Comparison of ENCODE assay signal across 19 cellular contexts in the genomic region with DNA sequence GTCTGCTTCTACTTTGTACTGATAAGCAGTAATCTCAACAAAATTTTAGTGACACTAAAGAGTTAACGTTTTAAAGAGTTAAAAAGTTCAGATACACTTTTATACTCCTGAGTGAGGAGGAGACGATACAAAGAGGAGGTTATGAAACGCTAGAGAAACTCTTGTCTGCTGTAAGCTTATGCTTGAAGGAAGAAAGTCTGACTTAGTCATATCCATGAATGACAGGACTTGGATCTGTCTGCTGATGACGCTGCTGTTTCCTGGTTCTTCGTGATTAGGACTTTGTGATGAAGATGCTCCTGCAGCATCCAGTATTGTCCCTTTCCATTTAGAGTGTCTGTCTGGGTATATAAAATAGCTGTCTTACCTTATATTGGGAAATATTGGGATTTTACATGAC. TPM values are rescaled to one million over a fixed set of nuclear protein-coding genes. Genes with fewer than 3 reads are reported as not detected.
DNase-seq lines count a peak whose midpoint lies in the region; ATAC-seq and TF ChIP-seq lines count a peak whose summit lies in the region.
"Had no signal": no experiment of that assay in that cellular context is flagged by ENCODE, and none has a peak within 500 bp of the region (broad histone marks: within the 10 kb centered on the region; RNA-seq: fewer than 3 reads in every experiment).

No MANE protein-coding gene starts in this region.

- H3K9me3 ChIP-seq in KOPT-K1 (ENCODE audit: insufficient read depth, low read length, poor library complexity, severe bottlenecking): peaks cover 22% of the 10 kb centered on the region
- H3K9me3 ChIP-seq: gastrocnemius medialis had no signal

- in situ Hi-C loops in Caki2 (cut with HindIII; ENCODE audit: low pct_unique_long_range_greater_than_20kb, low sequenced_read_pairs): no loop called here

- peaks cover 54% of the 10 kb centered on the region for H3K4me1 Mint-ChIP-seq in memory B cell

- ATAC-seq in memory B cell (ENCODE audit: low read depth) (no peak), HG03175 (IDR thresholded peaks at IDR 0.05; ENCODE audit: unreplicated experiment) (no peak), HG02970 (IDR thresholded peaks at IDR 0.05; ENCODE audit: low FRiP score, unreplicated experiment) (no peak)
- ATAC-seq: HCT116, Right ventricle myocardium inferior had no signal

- peaks cover 50% of the 10 kb centered on the region for H3K36me3 Mint-ChIP-seq in memory B cell

- peak overlapping the region; percentile 94 for H3K27ac ChIP-seq in KOPT-K1 (ENCODE audit: low read depth, low read length, poor library complexity, severe bottlenecking)
- H3K27ac ChIP-seq: ascending aorta, gastrocnemius medialis had no signal

- H3K27ac Mint-ChIP-seq in memory B cell: peak overlapping the region; percentile 18
- H3K27ac Mint-ChIP-seq: IgD-negative memory B cell had no signal

- DNase-seq in Caki2 (ENCODE audit: low read depth) (peak; percentile 15), cardiac fibroblast (ENCODE audit: low read depth in 2 of 2) (peak; percentile 38 to 72), memory B cell (ENCODE audit: low spot score in 2 of 2) (no peak), hippocampal formation (lab: John Stamatoyannopoulos, UW) (no peak), D341Med (ENCODE audit: low spot score) (no peak)
- DNase-seq: CD8-positive, alpha-beta memory T cell; DMS79 treated with DMSO at 0.1 percent for 48 hours; gastrocnemius medialis; kidney glomerular epithelial cell; NCI-H2029 treated with DMSO at 0.1 percent for 48 hours; NCI-H510A treated with DMSO at 0.1 percent for 48 hours; SW 1271 had no signal

- H3K4me3 ChIP-seq in cardiac fibroblast (replicated peaks in 1 of 2; ENCODE audit: low read depth in 2 of 2, low read length in 2 of 2): no peak overlapping the region
- H3K4me3 ChIP-seq: ascending aorta, gastrocnemius medialis had no signal

- H3K36me3 ChIP-seq in KOPT-K1 (ENCODE audit: insufficient read depth, low read length): peaks cover 39% of the 10 kb centered on the region
- H3K36me3 ChIP-seq: gastrocnemius medialis had no signal

- TF ChIP-seq CTCF in cardiac fibroblast (IDR thresholded peaks at IDR 0.05; ENCODE audit: low read depth, low read length): no peak

- peaks cover 5% of the 10 kb centered on the region for H3K9me3 Mint-ChIP-seq in memory B cell
- H3K9me3 Mint-ChIP-seq: IgD-negative memory B cell had no signal

- H3K27me3 Mint-ChIP-seq in memory B cell: no peaks in the 10 kb centered on the region
- H3K27me3 Mint-ChIP-seq: CD8-positive, alpha-beta memory T cell; IgD-negative memory B cell had no signal

- no peak overlapping the region for H3K4me3 Mint-ChIP-seq in memory B cell
- H3K4me3 Mint-ChIP-seq: CD8-positive, alpha-beta memory T cell had no signal

RNA-seq across cellular contexts. Expression of gene TCF12, which starts 15.8 kb away (rescaled TPM):
- 17.8 and 61.2 TPM in 2 replicates for total RNA-seq in Caki2 (2014; rRNA removed; shearing (Covaris generic); ENCODE audit: low replicate concordance)

Comparison
In these comparisons a context has a peak if more than half of its experiments do, and no peak if none do; other contexts are left out.
1. DNase-seq: peak in Caki2 (single experiment) and cardiac fibroblast (2 of 2); none in memory B cell (0 of 2), hippocampal formation (0 of 2) and D341Med (single experiment).